ENCODE assay signal across 10 cellular contexts in genomic region chr4:33715996-33716395, GRCh38.
DNase-seq lines count a peak whose midpoint lies in the region; TF ChIP-seq lines count a peak whose summit lies in the region.
"Had no signal": no experiment of that assay in that cellular context is flagged by ENCODE, and none has a peak within 500 bp of the region (broad histone marks: within the 10 kb centered on the region; RNA-seq: fewer than 3 reads in every experiment).

No MANE protein-coding gene starts in this region.

- WGBS in GM23248 (ENCODE audit: low coverage in 1 of 2, low lambda C conversion rate in 2 of 2, missing lambda C conversion rate in 2 of 2), 2 experiments = 1 to 4% methylated on average over 3 of the region's 3 CpGs

- no peak overlapping the region for H3K27ac ChIP-seq in GM23248
- H3K27ac ChIP-seq in epithelial cell of prostate = no peak overlapping the region
- H3K27ac ChIP-seq: body of pancreas, esophagus muscularis mucosa had no signal

- H2AFZ ChIP-seq in GM23248 = no peak overlapping the region

- H3K79me2 ChIP-seq in GM23248 (ENCODE audit: insufficient read depth) = no peaks in the 10 kb centered on the region

- peaks cover 9% of the 10 kb centered on the region for H3K27me3 ChIP-seq in GM23248 (replicated peaks; ENCODE audit: insufficient read depth)
- no peaks in the 10 kb centered on the region for H3K27me3 ChIP-seq in skeletal muscle satellite cell (ENCODE audit: control insufficient read depth, insufficient read depth, low read length)
- H3K27me3 ChIP-seq: body of pancreas, esophagus muscularis mucosa had no signal

- H3K36me3 ChIP-seq in GM23248 (ENCODE audit: low read depth) (no peaks in the 10 kb centered on the region), skeletal muscle satellite cell (ENCODE audit: insufficient read depth, low read length) (no peaks in the 10 kb centered on the region)
- H3K36me3 ChIP-seq: esophagus muscularis mucosa had no signal

- H3K4me1 ChIP-seq in GM23248 (ENCODE audit: insufficient read depth) (peaks cover 9% of the 10 kb centered on the region), skeletal muscle satellite cell (ENCODE audit: control insufficient read depth, insufficient read depth, low read length) (peaks cover 31% of the 10 kb centered on the region)
- H3K4me1 ChIP-seq: body of pancreas, esophagus muscularis mucosa had no signal

- DNase-seq in GM23248 (peak; percentile 90), RPMI7951 (ENCODE audit: low read depth) (peak; percentile 91), epithelial cell of prostate (ENCODE audit: low read depth, low spot score) (peak; percentile 77), medulla oblongata (ENCODE audit: extremely low spot score) (no peak), GM10266 (ENCODE audit: extremely low spot score) (no peak), G401 (ENCODE audit: low spot score) (no peak)
- DNase-seq: body of pancreas, NCI-H1417 treated with DMSO at 0.1 percent for 48 hours had no signal

- in situ Hi-C loops in GM23248 (cut with MboI) = no loop called here
- in situ Hi-C loops in G401 (cut with HindIII; ENCODE audit: low sequenced_read_pairs) = no loop called here

- no peaks in the 10 kb centered on the region for H3K9me2 ChIP-seq in GM23248 (ENCODE audit: insufficient read depth)

- H3K9me3 ChIP-seq in GM23248 (ENCODE audit: low read depth) (no peaks in the 10 kb centered on the region), skeletal muscle satellite cell (replicated peaks; ENCODE audit: low read length) (no peaks in the 10 kb centered on the region)
- H3K9me3 ChIP-seq: body of pancreas, esophagus muscularis mucosa had no signal

- H3K9ac ChIP-seq in GM23248 (no peak overlapping the region), skeletal muscle satellite cell (ENCODE audit: low read depth, low read length) (peak overlapping the region; percentile 62)

- H3K4me3 ChIP-seq in GM23248 (no peak overlapping the region), skeletal muscle satellite cell (ENCODE audit: low read length) (no peak overlapping the region)
- H3K4me3 ChIP-seq: body of pancreas, esophagus muscularis mucosa had no signal

- H3F3A ChIP-seq in GM23248 (ENCODE audit: insufficient read depth) = 0 out of 2 replicates have a peak, but pooled peaks cover 3% of the 10 kb centered on the region

- TF ChIP-seq CTCF in GM10266 (IDR thresholded peaks at IDR 0.05; ENCODE audit: control insufficient read depth, insufficient read depth, low read depth, missing control alignments) = no peak

- no peak overlapping the region for H3K4me2 ChIP-seq in GM23248 (ENCODE audit: unreplicated experiment)
- H3K4me2 ChIP-seq in skeletal muscle satellite cell (ENCODE audit: low read length) = peak overlapping the region; percentile 14

- H4K20me1 ChIP-seq in GM23248 (ENCODE audit: insufficient read depth) = no peaks in the 10 kb centered on the region

Comparison
In these comparisons a context has a peak if more than half of its experiments do, and no peak if none do; other contexts are left out.
1. DNase-seq: peak in GM23248 (single experiment), RPMI7951 (single experiment) and epithelial cell of prostate (single experiment); none in medulla oblongata (single experiment), GM10266 (single experiment) and G401 (single experiment).